Comparison of ENCODE assay signal across 21 cellular contexts in the genomic region with DNA sequence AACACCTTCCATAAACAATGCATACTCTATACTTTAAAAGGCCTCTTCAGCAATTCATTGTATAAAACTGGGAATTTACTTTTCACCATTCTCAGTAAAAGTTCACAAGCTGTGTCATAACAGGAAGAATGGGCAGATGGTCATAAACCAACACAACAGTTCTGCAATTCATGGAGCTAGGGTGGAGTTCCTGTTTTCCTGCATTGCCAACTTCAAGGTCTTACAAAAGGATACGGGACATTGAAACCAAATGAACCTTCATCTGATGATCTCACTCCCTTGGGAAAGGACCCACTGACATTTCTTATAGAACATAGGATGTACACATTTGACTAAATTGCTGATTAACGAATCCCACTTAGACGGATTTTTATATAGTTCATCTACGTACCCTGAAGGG. TPM values are rescaled to one million over a fixed set of nuclear protein-coding genes. Genes with fewer than 3 reads are reported as not detected.
DNase-seq lines count a peak whose midpoint lies in the region; ATAC-seq and TF ChIP-seq lines count a peak whose summit lies in the region.
"Had no signal": no experiment of that assay in that cellular context is flagged by ENCODE, and none has a peak within 500 bp of the region (broad histone marks: within the 10 kb centered on the region; RNA-seq: fewer than 3 reads in every experiment).

No MANE protein-coding gene starts in this region.

- TF ChIP-seq CTCF in cardiac fibroblast (IDR thresholded peaks at IDR 0.05; ENCODE audit: low read depth, low read length): no peak
- no peak for TF ChIP-seq CTCF in lower lobe of right lung (IDR thresholded peaks at IDR 0.05)

- no peak for ATAC-seq in lower lobe of right lung
- ATAC-seq: activated CD4-positive, alpha-beta T cell treated with anti-CD3 and anti-CD28 coated beads for 36 hours; naive thymus-derived CD8-positive, alpha-beta T cell; stimulated activated memory B cell treated with anti-CD40 and anti-IgM and Interleukin-4, amounts not matched to agents 10 μg/mL and 1 μg/mL and 100 μg/mL, for 72 hours had no signal

- intact Hi-C loops in lower lobe of right lung (cut with DNase I): no loop called here
- intact Hi-C loops in posterior vena cava (cut with DNase I): no loop called here

- H3K4me1 ChIP-seq in HUES6 (ENCODE audit: control insufficient read depth, insufficient read depth, low read length) (peaks cover 15% of the 10 kb centered on the region), lower lobe of right lung (peaks cover 16% of the 10 kb centered on the region)
- H3K4me1 ChIP-seq: testis had no signal

- H3K9me3 ChIP-seq in HUES6 (ENCODE audit: control insufficient read depth, insufficient read depth, low read depth, low read length): no peaks in the 10 kb centered on the region
- no peaks in the 10 kb centered on the region for H3K9me3 ChIP-seq in lower lobe of right lung
- H3K9me3 ChIP-seq: MG63, ovary, testis had no signal

- peaks cover 20% of the 10 kb centered on the region for H3K27me3 ChIP-seq in HUES6 (ENCODE audit: control insufficient read depth, insufficient read depth, low read length)
- peaks cover 18% of the 10 kb centered on the region for H3K27me3 ChIP-seq in lower lobe of right lung (ENCODE audit: low read depth)
- H3K27me3 ChIP-seq: MG63, ovary, testis had no signal

- H3K36me3 ChIP-seq in HUES6 (ENCODE audit: control insufficient read depth, insufficient read depth, low read length): peaks cover 49% of the 10 kb centered on the region
- H3K36me3 ChIP-seq in lower lobe of right lung: no peaks in the 10 kb centered on the region
- H3K36me3 ChIP-seq: MG63, ovary had no signal

- H3K27ac ChIP-seq in HUES6 (ENCODE audit: low read depth, low read length) (no peak overlapping the region), lower lobe of right lung (no peak overlapping the region)
- H3K27ac ChIP-seq: HL-60, ovary, testis had no signal

- H3K9ac ChIP-seq in HUES6 (ENCODE audit: low read length): no peak overlapping the region

- H3K4me3 ChIP-seq in HUES6 (ENCODE audit: low read depth, low read length) (peak overlapping the region; percentile 100; the same call in 1 of the 2 replicates), cardiac fibroblast (replicated peaks in 1 of 2; ENCODE audit: low read depth in 2 of 2, low read length in 2 of 2) (no peak overlapping the region), lower lobe of right lung (peak overlapping the region; percentile 69)
- H3K4me3 ChIP-seq: MG63, ovary, testis had no signal

- peak; percentile 41 for DNase-seq in CD1c-positive myeloid dendritic cell (ENCODE audit: extremely low spot score)
- DNase-seq in cardiac fibroblast (ENCODE audit: low read depth in 2 of 2): peak; percentile 46 to 63
- DNase-seq in lower lobe of right lung: no peak
- DNase-seq in NCI-H524 treated with DMSO at 0.1 percent for 48 hours (lab: John Stamatoyannopoulos, UW): no peak
- no peak for DNase-seq in posterior vena cava (ENCODE audit: low spot score)
- no peak for DNase-seq in ureter (ENCODE audit: low spot score)
- DNase-seq in iPS-NIHi7 (ENCODE audit: extremely low spot score): no peak
- DNase-seq: activated CD4-positive, alpha-beta T cell treated with anti-CD3 and anti-CD28 coated beads for 36 hours; CD4-positive, alpha-beta T cell; DMS79; IMR-90; mesendoderm; MG63; naive thymus-derived CD8-positive, alpha-beta T cell; NCI-H187; NCI-H2227 treated with DMSO at 0.1 percent for 48 hours; ovary; testis had no signal

RNA-seq across cellular contexts. Expression of a gene that starts 4.1 kb away (rescaled TPM):
- total RNA-seq in lower lobe of right lung: 55.8 TPM
- 10 to 100 TPM; 14.5 to 15.1 TPM for total RNA-seq in posterior vena cava
- 27.4 TPM for total RNA-seq in ureter
- total RNA-seq: activated CD4-positive, alpha-beta T cell treated with anti-CD3 and anti-CD28 coated beads for 36 hours; CD4-positive, alpha-beta T cell; IMR-90; naive thymus-derived CD8-positive, alpha-beta T cell had no signal

Comparison
In these comparisons a context has a peak if more than half of its experiments do, and no peak if none do; other contexts are left out.
1. DNase-seq: peak in CD1c-positive myeloid dendritic cell (single experiment) and cardiac fibroblast (2 of 2); none in lower lobe of right lung (single experiment), NCI-H524 treated with DMSO at 0.1 percent for 48 hours (single experiment), posterior vena cava (single experiment), ureter (single experiment) and iPS-NIHi7 (single experiment).
2. H3K4me3 ChIP-seq: peak in HUES6 (single experiment) and lower lobe of right lung (single experiment); none in cardiac fibroblast (0 of 2).